ENCODE assay signal across 1 cellular context in the genomic region with DNA sequence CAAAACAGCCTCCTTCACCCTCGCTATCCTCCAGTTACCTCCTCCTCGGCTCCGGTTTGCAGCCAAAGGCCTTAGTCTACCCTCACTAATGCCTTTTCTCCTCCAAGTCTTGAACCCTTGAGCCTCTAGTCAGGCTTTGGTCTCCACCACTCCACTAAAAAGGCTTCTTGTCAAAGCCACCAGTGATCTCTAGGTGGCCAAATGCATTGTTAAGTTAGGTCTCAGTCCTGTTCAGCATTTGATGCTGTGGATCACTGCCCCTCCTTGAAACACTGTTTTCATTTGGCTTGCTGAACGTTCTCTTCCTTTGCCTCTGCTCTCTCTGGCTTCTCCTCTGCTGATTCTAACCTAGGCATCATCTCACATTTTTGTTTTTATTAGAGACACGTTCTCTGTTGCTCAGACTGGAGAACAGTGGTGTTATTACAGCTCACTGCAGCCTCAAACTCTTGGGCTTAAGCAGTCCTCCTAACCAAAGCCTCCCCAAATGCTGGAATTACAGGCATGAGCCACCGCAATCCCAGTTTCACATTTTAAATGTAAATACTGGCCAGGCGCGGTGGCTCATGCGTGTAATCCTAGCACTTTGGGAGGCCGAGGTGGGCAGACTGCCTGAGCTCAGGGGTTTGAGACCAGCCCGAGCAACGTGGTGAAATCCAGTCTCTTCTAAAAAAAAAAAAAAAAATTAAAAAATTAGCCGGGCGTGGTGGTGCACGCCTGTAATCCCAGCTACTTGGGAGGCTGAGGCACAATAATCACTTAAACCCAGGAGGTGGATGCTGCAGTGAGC.
TF ChIP-seq lines count a peak whose summit lies in the region.

No MANE protein-coding gene starts in this region.

TF ChIP-seq in K562, 482 proteins besides CTCF, POLR2A, EP300 and RAD21:
- 0 out of 2 replicates have a peak, but pooled peaks have one; percentile 11 for TF ChIP-seq BCOR (IDR thresholded peaks at IDR 0.05)
- TF ChIP-seq, protein P1, sequence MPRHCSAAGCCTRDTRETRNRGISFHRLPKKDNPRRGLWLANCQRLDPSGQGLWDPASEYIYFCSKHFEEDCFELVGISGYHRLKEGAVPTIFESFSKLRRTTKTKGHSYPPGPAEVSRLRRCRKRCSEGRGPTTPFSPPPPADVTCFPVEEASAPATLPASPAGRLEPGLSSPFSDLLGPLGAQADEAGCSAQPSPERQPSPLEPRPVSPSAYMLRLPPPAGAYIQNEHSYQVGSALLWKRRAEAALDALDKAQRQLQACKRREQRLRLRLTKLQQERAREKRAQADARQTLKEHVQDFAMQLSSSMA (CRISPR knock-in tag; IDR thresholded peaks at IDR 0.05), result no peak
- TF ChIP-seq SMAD1 (IDR thresholded peaks at IDR 0.05; ENCODE audit: low read depth, low read length, partially characterized antibody), result no peak
- no peak for TF ChIP-seq KLF16 (IDR thresholded peaks at IDR 0.05)
- TF ChIP-seq RAD51 (IDR thresholded peaks at IDR 0.05; ENCODE audit: borderline replicate concordance, low read depth), result no peak
- TF ChIP-seq, protein P2, sequence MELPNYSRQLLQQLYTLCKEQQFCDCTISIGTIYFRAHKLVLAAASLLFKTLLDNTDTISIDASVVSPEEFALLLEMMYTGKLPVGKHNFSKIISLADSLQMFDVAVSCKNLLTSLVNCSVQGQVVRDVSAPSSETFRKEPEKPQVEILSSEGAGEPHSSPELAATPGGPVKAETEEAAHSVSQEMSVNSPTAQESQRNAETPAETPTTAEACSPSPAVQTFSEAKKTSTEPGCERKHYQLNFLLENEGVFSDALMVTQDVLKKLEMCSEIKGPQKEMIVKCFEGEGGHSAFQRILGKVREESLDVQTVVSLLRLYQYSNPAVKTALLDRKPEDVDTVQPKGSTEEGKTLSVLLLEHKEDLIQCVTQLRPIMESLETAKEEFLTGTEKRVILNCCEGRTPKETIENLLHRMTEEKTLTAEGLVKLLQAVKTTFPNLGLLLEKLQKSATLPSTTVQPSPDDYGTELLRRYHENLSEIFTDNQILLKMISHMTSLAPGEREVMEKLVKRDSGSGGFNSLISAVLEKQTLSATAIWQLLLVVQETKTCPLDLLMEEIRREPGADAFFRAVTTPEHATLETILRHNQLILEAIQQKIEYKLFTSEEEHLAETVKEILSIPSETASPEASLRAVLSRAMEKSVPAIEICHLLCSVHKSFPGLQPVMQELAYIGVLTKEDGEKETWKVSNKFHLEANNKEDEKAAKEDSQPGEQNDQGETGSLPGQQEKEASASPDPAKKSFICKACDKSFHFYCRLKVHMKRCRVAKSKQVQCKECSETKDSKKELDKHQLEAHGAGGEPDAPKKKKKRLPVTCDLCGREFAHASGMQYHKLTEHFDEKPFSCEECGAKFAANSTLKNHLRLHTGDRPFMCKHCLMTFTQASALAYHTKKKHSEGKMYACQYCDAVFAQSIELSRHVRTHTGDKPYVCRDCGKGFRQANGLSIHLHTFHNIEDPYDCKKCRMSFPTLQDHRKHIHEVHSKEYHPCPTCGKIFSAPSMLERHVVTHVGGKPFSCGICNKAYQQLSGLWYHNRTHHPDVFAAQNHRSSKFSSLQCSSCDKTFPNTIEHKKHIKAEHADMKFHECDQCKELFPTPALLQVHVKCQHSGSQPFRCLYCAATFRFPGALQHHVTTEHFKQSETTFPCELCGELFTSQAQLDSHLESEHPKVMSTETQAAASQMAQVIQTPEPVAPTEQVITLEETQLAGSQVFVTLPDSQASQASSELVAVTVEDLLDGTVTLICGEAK (IDR thresholded peaks at IDR 0.05), result peak; percentile 34; the same call in 1 of the 2 replicates
- TF ChIP-seq, protein P2 (CRISPR knock-in tag; IDR thresholded peaks at IDR 0.05), result no peak
- TF ChIP-seq, protein P3, sequence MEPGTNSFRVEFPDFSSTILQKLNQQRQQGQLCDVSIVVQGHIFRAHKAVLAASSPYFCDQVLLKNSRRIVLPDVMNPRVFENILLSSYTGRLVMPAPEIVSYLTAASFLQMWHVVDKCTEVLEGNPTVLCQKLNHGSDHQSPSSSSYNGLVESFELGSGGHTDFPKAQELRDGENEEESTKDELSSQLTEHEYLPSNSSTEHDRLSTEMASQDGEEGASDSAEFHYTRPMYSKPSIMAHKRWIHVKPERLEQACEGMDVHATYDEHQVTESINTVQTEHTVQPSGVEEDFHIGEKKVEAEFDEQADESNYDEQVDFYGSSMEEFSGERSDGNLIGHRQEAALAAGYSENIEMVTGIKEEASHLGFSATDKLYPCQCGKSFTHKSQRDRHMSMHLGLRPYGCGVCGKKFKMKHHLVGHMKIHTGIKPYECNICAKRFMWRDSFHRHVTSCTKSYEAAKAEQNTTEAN (CRISPR knock-in tag; IDR thresholded peaks at IDR 0.05), result no peak
- TF ChIP-seq, protein P4, sequence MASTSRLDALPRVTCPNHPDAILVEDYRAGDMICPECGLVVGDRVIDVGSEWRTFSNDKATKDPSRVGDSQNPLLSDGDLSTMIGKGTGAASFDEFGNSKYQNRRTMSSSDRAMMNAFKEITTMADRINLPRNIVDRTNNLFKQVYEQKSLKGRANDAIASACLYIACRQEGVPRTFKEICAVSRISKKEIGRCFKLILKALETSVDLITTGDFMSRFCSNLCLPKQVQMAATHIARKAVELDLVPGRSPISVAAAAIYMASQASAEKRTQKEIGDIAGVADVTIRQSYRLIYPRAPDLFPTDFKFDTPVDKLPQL (IDR thresholded peaks at IDR 0.05; ENCODE audit: extremely low read depth, insufficient read length), result no peak
- no peak for TF ChIP-seq ZNF696 (CRISPR knock-in tag; conservative IDR thresholded peaks at IDR 0.05)
- TF ChIP-seq CBFB (CRISPR knock-in tag; IDR thresholded peaks at IDR 0.05), result no peak
- TF ChIP-seq PHB2 (IDR thresholded peaks at IDR 0.05; ENCODE audit: low read depth), result no peak
- TF ChIP-seq ZBTB1 (CRISPR knock-in tag; IDR thresholded peaks at IDR 0.05; ENCODE audit: borderline replicate concordance, low read depth), result peak; percentile 60; the same call in 1 of the 2 replicates
- TF ChIP-seq NR1H2 (CRISPR knock-in tag; IDR thresholded peaks at IDR 0.05), result 0 out of 2 replicates have a peak, but pooled peaks have one; percentile 57
- no peak for TF ChIP-seq SMARCA4 (IDR thresholded peaks at IDR 0.05)
- no peak for TF ChIP-seq HOXB6 (CRISPR knock-in tag; IDR thresholded peaks at IDR 0.05; ENCODE audit: borderline replicate concordance)
- TF ChIP-seq ZZZ3 (IDR thresholded peaks at IDR 0.05), result no peak
- TF ChIP-seq, protein P5, sequence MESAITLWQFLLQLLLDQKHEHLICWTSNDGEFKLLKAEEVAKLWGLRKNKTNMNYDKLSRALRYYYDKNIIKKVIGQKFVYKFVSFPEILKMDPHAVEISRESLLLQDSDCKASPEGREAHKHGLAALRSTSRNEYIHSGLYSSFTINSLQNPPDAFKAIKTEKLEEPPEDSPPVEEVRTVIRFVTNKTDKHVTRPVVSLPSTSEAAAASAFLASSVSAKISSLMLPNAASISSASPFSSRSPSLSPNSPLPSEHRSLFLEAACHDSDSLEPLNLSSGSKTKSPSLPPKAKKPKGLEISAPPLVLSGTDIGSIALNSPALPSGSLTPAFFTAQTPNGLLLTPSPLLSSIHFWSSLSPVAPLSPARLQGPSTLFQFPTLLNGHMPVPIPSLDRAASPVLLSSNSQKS (CRISPR knock-in tag; IDR thresholded peaks at IDR 0.05), result no peak
- TF ChIP-seq, protein P6, sequence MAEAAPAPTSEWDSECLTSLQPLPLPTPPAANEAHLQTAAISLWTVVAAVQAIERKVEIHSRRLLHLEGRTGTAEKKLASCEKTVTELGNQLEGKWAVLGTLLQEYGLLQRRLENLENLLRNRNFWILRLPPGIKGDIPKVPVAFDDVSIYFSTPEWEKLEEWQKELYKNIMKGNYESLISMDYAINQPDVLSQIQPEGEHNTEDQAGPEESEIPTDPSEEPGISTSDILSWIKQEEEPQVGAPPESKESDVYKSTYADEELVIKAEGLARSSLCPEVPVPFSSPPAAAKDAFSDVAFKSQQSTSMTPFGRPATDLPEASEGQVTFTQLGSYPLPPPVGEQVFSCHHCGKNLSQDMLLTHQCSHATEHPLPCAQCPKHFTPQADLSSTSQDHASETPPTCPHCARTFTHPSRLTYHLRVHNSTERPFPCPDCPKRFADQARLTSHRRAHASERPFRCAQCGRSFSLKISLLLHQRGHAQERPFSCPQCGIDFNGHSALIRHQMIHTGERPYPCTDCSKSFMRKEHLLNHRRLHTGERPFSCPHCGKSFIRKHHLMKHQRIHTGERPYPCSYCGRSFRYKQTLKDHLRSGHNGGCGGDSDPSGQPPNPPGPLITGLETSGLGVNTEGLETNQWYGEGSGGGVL (CRISPR knock-in tag; IDR thresholded peaks at IDR 0.05), result no peak
- TF ChIP-seq, protein P7, sequence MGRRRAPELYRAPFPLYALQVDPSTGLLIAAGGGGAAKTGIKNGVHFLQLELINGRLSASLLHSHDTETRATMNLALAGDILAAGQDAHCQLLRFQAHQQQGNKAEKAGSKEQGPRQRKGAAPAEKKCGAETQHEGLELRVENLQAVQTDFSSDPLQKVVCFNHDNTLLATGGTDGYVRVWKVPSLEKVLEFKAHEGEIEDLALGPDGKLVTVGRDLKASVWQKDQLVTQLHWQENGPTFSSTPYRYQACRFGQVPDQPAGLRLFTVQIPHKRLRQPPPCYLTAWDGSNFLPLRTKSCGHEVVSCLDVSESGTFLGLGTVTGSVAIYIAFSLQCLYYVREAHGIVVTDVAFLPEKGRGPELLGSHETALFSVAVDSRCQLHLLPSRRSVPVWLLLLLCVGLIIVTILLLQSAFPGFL (CRISPR knock-in tag; IDR thresholded peaks at IDR 0.05), result 0 out of 2 replicates have a peak, but pooled peaks have one; percentile 67
